ENCODE assay signal across 16 cellular contexts in genomic region chr1:11198851-11199628, GRCh38. TPM values are rescaled to one million over a fixed set of nuclear protein-coding genes. Genes with fewer than 3 reads are reported as not detected.
A peak's percentile ranks its signal among the peaks of the same experiment; 100 is the strongest.
DNase-seq lines count a peak whose midpoint lies in the region; ATAC-seq and TF ChIP-seq lines count a peak whose summit lies in the region.
"Had no signal": no experiment of that assay in that cellular context is flagged by ENCODE, and none has a peak within 500 bp of the region (broad histone marks: within the 10 kb centered on the region; RNA-seq: fewer than 3 reads in every experiment).

No MANE protein-coding gene starts in this region.

- 90 to 93% methylated on average over 3 to 4 of the region's 4 CpGs for WGBS in endodermal cell (ENCODE audit: insufficient coverage in 1 of 2, insufficient read length in 1 of 2), 2 experiments
- 95 to 98% (median 95%) methylated on average over 4 of the region's 4 CpGs for WGBS in ovary, 3 donors

- H3K27me3 ChIP-seq in endodermal cell (ENCODE audit: control insufficient read depth, insufficient read depth, low read length, poor library complexity, severe bottlenecking) (no peaks in the 10 kb centered on the region), ovary (no peaks in the 10 kb centered on the region)
- H3K27me3 ChIP-seq: testis had no signal

- peaks cover 54% of the 10 kb centered on the region for H3K36me3 Mint-ChIP-seq in endodermal cell (ENCODE audit: low read depth)

- peak overlapping the region; percentile 4 for H3K27ac Mint-ChIP-seq in endodermal cell

- H3K36me3 ChIP-seq in endodermal cell (ENCODE audit: control insufficient read depth, insufficient read depth, low read length) (peaks cover 50% of the 10 kb centered on the region), ovary (no peaks in the 10 kb centered on the region)

- H3K4me3 Mint-ChIP-seq in endodermal cell, result no peak overlapping the region

- H3K27ac ChIP-seq in endodermal cell (ENCODE audit: low read depth, low read length), result peak overlapping the region; percentile 75
- no peak overlapping the region for H3K27ac ChIP-seq in ovary
- H3K27ac ChIP-seq: PC-9, prostate gland, testis had no signal

- H3K9me3 Mint-ChIP-seq in endodermal cell, result no peaks in the 10 kb centered on the region

- ATAC-seq in GM19463 (IDR thresholded peaks at IDR 0.05; ENCODE audit: unreplicated experiment), result no peak
- no peak for ATAC-seq in GM19452 (IDR thresholded peaks at IDR 0.05; ENCODE audit: unreplicated experiment)

- TF ChIP-seq POLR2A in ovary (IDR thresholded peaks at IDR 0.05), result no peak

- intact Hi-C loops in posterior cingulate gyrus (cut with DNase I), result no loop called here
- intact Hi-C loops in ovary (cut with DNase I), result no loop called here

- H3K27me3 Mint-ChIP-seq in endodermal cell (ENCODE audit: insufficient read depth), result no peaks in the 10 kb centered on the region

- no peaks in the 10 kb centered on the region for H3K9me3 ChIP-seq in endodermal cell (ENCODE audit: control insufficient read depth, low read length)
- H3K9me3 ChIP-seq in ovary, result no peaks in the 10 kb centered on the region
- H3K9me3 ChIP-seq: prostate gland, testis had no signal

- H3K4me1 Mint-ChIP-seq in endodermal cell, result peaks cover 27% of the 10 kb centered on the region

- TF ChIP-seq EP300 in ovary (IDR thresholded peaks at IDR 0.05), result no peak

- DNase-seq in NCI-H1694 (lab: John Stamatoyannopoulos, UW), result peak; percentile 81
- DNase-seq in NCI-H510A treated with DMSO at 0.1 percent for 48 hours (lab: John Stamatoyannopoulos, UW), result peak; percentile 52
- no peak for DNase-seq in endodermal cell
- DNase-seq in posterior cingulate gyrus, result peak in 6 of 10 donors; percentile 36 to 90 (median 56)
- DNase-seq in ovary, result no peak
- DNase-seq: activated CD4-positive, CD25-positive, alpha-beta regulatory T cell; activated naive CD4-positive, alpha-beta T cell; NCI-H2029; PC-9; testis had no signal

- H3K4me1 ChIP-seq in endodermal cell (ENCODE audit: control insufficient read depth, insufficient read depth, low read length), result peaks cover 20% of the 10 kb centered on the region
- no peaks in the 10 kb centered on the region for H3K4me1 ChIP-seq in ovary (ENCODE audit: insufficient read depth)
- H3K4me1 ChIP-seq: prostate gland had no signal

- TF ChIP-seq CTCF in endodermal cell (conservative IDR thresholded peaks at IDR 0.05) (no peak), ovary (IDR thresholded peaks at IDR 0.05) (no peak)

- H3K9ac ChIP-seq in endodermal cell (ENCODE audit: extremely low read depth, low read length, poor library complexity, severe bottlenecking), result no peak overlapping the region

- peak overlapping the region; percentile 32 for H3K4me3 ChIP-seq in endodermal cell (ENCODE audit: low read length)
- no peak overlapping the region for H3K4me3 ChIP-seq in ovary
- H3K4me3 ChIP-seq: PC-9, prostate gland, testis had no signal

RNA-seq across cellular contexts. Expression of gene ANGPTL7, which starts 9.9 kb away (rescaled TPM):
- total RNA-seq in endodermal cell (not detected), ovary (1 to 10 TPM in 3 of 7 donors, under 1 TPM in 2, not detected in 2; 0.30 to 4.8 (median 1.4) TPM)
- polyA plus RNA-seq in endodermal cell (2013, experiment 1 of 2), result 0.14 TPM
- polyA plus RNA-seq in endodermal cell (2013, experiment 2 of 2), result not detected
- 1 to 10 TPM in 1 of 2 donors, under 1 TPM in 1; 0.08 to 4.1 TPM for polyA plus RNA-seq in ovary
- total RNA-seq: glomerular endothelial cell, kidney epithelial cell, PC-9, testis had no signal
- polyA plus RNA-seq: BJ had no signal

Comparison
In these comparisons a context has a peak if more than half of its experiments do, and no peak if none do; other contexts are left out.
1. DNase-seq: peak in NCI-H1694 (single experiment), NCI-H510A treated with DMSO at 0.1 percent for 48 hours (single experiment) and posterior cingulate gyrus (6 of 10); none in endodermal cell (single experiment) and ovary (0 of 5).